ENCODE assay signal across 26 cellular contexts in genomic region chr12:96687719-96688118, GRCh38.
DNase-seq lines count a peak whose midpoint lies in the region; ATAC-seq, FAIRE-seq and TF ChIP-seq lines count a peak whose summit lies in the region.
"Had no signal": no experiment of that assay in that cellular context is flagged by ENCODE, and none has a peak within 500 bp of the region (broad histone marks: within the 10 kb centered on the region; RNA-seq: fewer than 3 reads in every experiment).

No MANE protein-coding gene starts in this region.

- no peaks in the 10 kb centered on the region for H3K4me1 ChIP-seq in PC-9 (replicated peaks; ENCODE audit: insufficient read depth)
- peaks cover 12% of the 10 kb centered on the region for H3K4me1 ChIP-seq in endothelial cell of umbilical vein (ENCODE audit: control insufficient read depth, extremely low read depth, insufficient read depth, low read length)
- no peaks in the 10 kb centered on the region for H3K4me1 ChIP-seq in osteoblast (ENCODE audit: insufficient read depth, low read length)
- H3K4me1 ChIP-seq: Caco-2, SJSA1 had no signal

- no peaks in the 10 kb centered on the region for H3K9me2 ChIP-seq in PC-9 (ENCODE audit: insufficient read depth)

- POLR2A ChIA-PET in PC-9 (lab: Charles Lee; ENCODE audit: unreplicated experiment) (no interaction called here), endothelial cell of umbilical vein (lab: Charles Lee) (no interaction called here)

- dilution Hi-C loops in endothelial cell of umbilical vein (cut with MboI; ENCODE audit: extremely low pct_ligation_motif_present, low sequenced_read_pairs), result no loop called here

- TF ChIP-seq POLR2A in endothelial cell of umbilical vein (IDR thresholded peaks at IDR 0.05; ENCODE audit: low read depth, low read length), result no peak

- no peak for ATAC-seq in GM21381 (IDR thresholded peaks at IDR 0.05; ENCODE audit: unreplicated experiment)
- ATAC-seq: CD8-positive, alpha-beta T cell; GM12878; K562 had no signal

- peak; percentile 72 for FAIRE-seq in endothelial cell of umbilical vein (lab: Jason Lieb, UNC)
- FAIRE-seq: GM12878, HTR-8/SVneo, K562 had no signal

- CTCF ChIA-PET in PC-9 (lab: Charles Lee) (no interaction called here), endothelial cell of umbilical vein (lab: Charles Lee) (interaction anchor here (0.9 to 1.2 kb wide), 4 partner anchors 13 to 33 kb away, joined by 3 to 4 read pairs (median 3); no protein-coding TSS in a partner anchor)

- no peaks in the 10 kb centered on the region for H3F3A ChIP-seq in PC-9 (ENCODE audit: insufficient read depth, low read depth)

- intact Hi-C loops in PC-9 (cut with micrococcal nuclease; ENCODE audit: unreplicated experiment) (no loop called here), endothelial cell of umbilical vein (cut with micrococcal nuclease) (no loop called here)

- H3K4me2 ChIP-seq in PC-9, result no peak overlapping the region
- H3K4me2 ChIP-seq in endothelial cell of umbilical vein (ENCODE audit: insufficient read depth, low read length), result peak overlapping the region; percentile 13
- H3K4me2 ChIP-seq in osteoblast (ENCODE audit: insufficient read depth, low read length), result no peak overlapping the region

- H3K36me3 ChIP-seq in PC-9 (ENCODE audit: low read depth) (no peaks in the 10 kb centered on the region), endothelial cell of umbilical vein (ENCODE audit: control insufficient read depth in 2 of 2, extremely low read depth in 1 of 2, insufficient read depth in 2 of 2, low read length in 2 of 2) (peaks cover 2 to 4% of the 10 kb centered on the region in 2 experiments), osteoblast (ENCODE audit: insufficient read depth, low read length) (no peaks in the 10 kb centered on the region)
- H3K36me3 ChIP-seq: SJSA1 had no signal

- no peaks in the 10 kb centered on the region for H4K20me1 ChIP-seq in PC-9 (ENCODE audit: insufficient read depth)
- no peaks in the 10 kb centered on the region for H4K20me1 ChIP-seq in endothelial cell of umbilical vein (replicated peaks; ENCODE audit: control insufficient read depth, extremely low read depth, insufficient read depth, low read length)
- no peaks in the 10 kb centered on the region for H4K20me1 ChIP-seq in osteoblast (ENCODE audit: insufficient read depth, low read length)

- no peaks in the 10 kb centered on the region for H3K79me2 ChIP-seq in PC-9 (ENCODE audit: low read depth)
- no peaks in the 10 kb centered on the region for H3K79me2 ChIP-seq in endothelial cell of umbilical vein (ENCODE audit: control insufficient read depth, insufficient read depth, low read length)
- H3K79me2 ChIP-seq in osteoblast (ENCODE audit: insufficient read depth, low read length), result no peaks in the 10 kb centered on the region

- BruUV-seq in PC-9 (replicated peaks; lab: Mats Ljungman, UMichigan) (no TSS peak), endothelial cell of umbilical vein (replicated peaks; lab: Mats Ljungman, UMichigan) (no TSS peak)

- TF ChIP-seq CTCF in PC-9 (conservative IDR thresholded peaks at IDR 0.05) (no peak), endothelial cell of umbilical vein (IDR thresholded peaks at IDR 0.05; ENCODE audit: extremely low read depth in 1 of 2, insufficient read depth in 1 of 2, low read depth in 1 of 2, low read length in 2 of 2) (no peak), osteoblast (IDR thresholded peaks at IDR 0.05; ENCODE audit: extremely low read depth, low read depth, low read length) (no peak)

- H3K27me3 ChIP-seq in PC-9 (ENCODE audit: insufficient read depth, low read depth), result peaks cover 6% of the 10 kb centered on the region; the same call in 1 of the 2 replicates
- H3K27me3 ChIP-seq in endothelial cell of umbilical vein (ENCODE audit: control insufficient read depth in 2 of 2, insufficient read depth in 2 of 2, low read length in 2 of 2), result no peaks in the 10 kb centered on the region
- H3K27me3 ChIP-seq in osteoblast (ENCODE audit: insufficient read depth, low read length), result no peaks in the 10 kb centered on the region

- H3K9ac ChIP-seq in endothelial cell of umbilical vein (replicated peaks; ENCODE audit: extremely low read depth, insufficient read depth, low read length), result peak overlapping the region; percentile 37

- peak overlapping the region; percentile 33; the same call in 1 of the 2 replicates for H2AFZ ChIP-seq in PC-9
- peak overlapping the region; percentile 56 for H2AFZ ChIP-seq in endothelial cell of umbilical vein (ENCODE audit: low read depth, low read length)
- peak overlapping the region; percentile 15 for H2AFZ ChIP-seq in osteoblast (ENCODE audit: low read length)

- no peak overlapping the region for H3K4me3 ChIP-seq in PC-9
- no peak overlapping the region for H3K4me3 ChIP-seq in endothelial cell of umbilical vein (replicated peaks in 1 of 3; ENCODE audit: insufficient read depth in 1 of 3, low read depth in 1 of 3, low read length in 3 of 3)
- H3K4me3 ChIP-seq in osteoblast (ENCODE audit: insufficient read depth, low read length), result no peak overlapping the region
- H3K4me3 ChIP-seq: GM12878, K562, SJSA1 had no signal

- no peak overlapping the region for H3K27ac ChIP-seq in PC-9
- peak overlapping the region; percentile 58 for H3K27ac ChIP-seq in endothelial cell of umbilical vein (ENCODE audit: insufficient read depth, low read depth, low read length)
- H3K27ac ChIP-seq in osteoblast (ENCODE audit: low read depth, low read length), result no peak overlapping the region
- H3K27ac ChIP-seq: 22Rv1, C4-2B, SJSA1 had no signal

- H3K9me3 ChIP-seq in PC-9 (ENCODE audit: insufficient read depth, low read depth) (0 out of 2 replicates have a peak, but pooled peaks cover 4% of the 10 kb centered on the region), endothelial cell of umbilical vein (replicated peaks; ENCODE audit: control insufficient read depth, insufficient read depth, low read length) (no peaks in the 10 kb centered on the region), osteoblast (ENCODE audit: low read depth, low read length) (no peaks in the 10 kb centered on the region)
- H3K9me3 ChIP-seq: Caco-2, SJSA1 had no signal

- DNase-seq in DMS53 (lab: John Stamatoyannopoulos, UW) (peak; percentile 12), DMS53 treated with DMSO at 0.1 percent for 48 hours (lab: John Stamatoyannopoulos, UW; ENCODE audit: unreplicated experiment) (no peak), PC-9 (no peak), endothelial cell of umbilical vein (ENCODE audit: low read depth, low spot score) (peak; percentile 93), osteoblast (ENCODE audit: insufficient read length, low spot score, missing footprints) (no peak), globus pallidus (ENCODE audit: low spot score) (no peak)
- no peak for DNase-seq in stimulated activated CD4-positive, alpha-beta T cell treated with anti-CD3 and anti-CD28 coated beads, Interleukin-12 subunit alpha, Interleukin-12 subunit beta, amount 100 ng/mL, for 4 hours
- DNase-seq: Caco-2; CD8-positive, alpha-beta T cell; GDM1; H7; Kasumi-1; NCI-H2029; NCI-H446; NCI-H524 treated with DMSO at 0.1 percent for 48 hours; NCI-H82; NK-92 treated with Interleukin-12 subunit alpha and Interleukin-12 subunit beta, amount 100 ng/mL, for 24 hours; Right ventricle myocardium superior; RPMI8226 had no signal

- H3K9me1 ChIP-seq in endothelial cell of umbilical vein (replicated peaks; ENCODE audit: control insufficient read depth, extremely low read depth, insufficient read depth, low read length), result no peaks in the 10 kb centered on the region

TF ChIP-seq in endothelial cell of umbilical vein, 7 proteins besides CTCF, POLR2A, EP300 and RAD21:
- TF ChIP-seq POLR2AphosphoS5 (IDR thresholded peaks at IDR 0.05; ENCODE audit: insufficient read depth, low read depth, low read length) (no peak), GATA2 (IDR thresholded peaks at IDR 0.05; ENCODE audit: insufficient read depth, insufficient read length, low read depth, low read length) (no peak), MYC (IDR thresholded peaks at IDR 0.05; ENCODE audit: low read depth, low read length) (no peak), FOS (IDR thresholded peaks at IDR 0.05; ENCODE audit: borderline replicate concordance, insufficient read depth, low read length) (no peak), MAX (IDR thresholded peaks at IDR 0.05; ENCODE audit: insufficient read depth, insufficient read length) (no peak), JUN (IDR thresholded peaks at IDR 0.05; ENCODE audit: borderline replicate concordance, insufficient read depth, insufficient read length, low read depth) (no peak), EZH2 (IDR thresholded peaks at IDR 0.05; ENCODE audit: borderline replicate concordance, low read depth, low read length, severe bottlenecking) (no peak)

Comparison
In these comparisons a context has a peak if more than half of its experiments do, and no peak if none do; other contexts are left out.
1. DNase-seq: peak in DMS53 (single experiment) and endothelial cell of umbilical vein (single experiment); none in DMS53 treated with DMSO at 0.1 percent for 48 hours (single experiment), PC-9 (0 of 2), osteoblast (single experiment), stimulated activated CD4-positive, alpha-beta T cell treated with anti-CD3 and anti-CD28 coated beads, Interleukin-12 subunit alpha, Interleukin-12 subunit beta, amount 100 ng/mL, for 4 hours (single experiment) and globus pallidus (single experiment).
2. Peak in every context shown above with its lines, with median percentiles within 50 percentile points of each other: H2AFZ ChIP-seq.